Comparison of ENCODE assay signal across 11 cellular contexts in genomic region chr2:43455735-43456642, GRCh38.
A peak's percentile ranks its signal among the peaks of the same experiment; 100 is the strongest.
DNase-seq lines count a peak whose midpoint lies in the region; ATAC-seq, FAIRE-seq and TF ChIP-seq lines count a peak whose summit lies in the region.
"Had no signal": no experiment of that assay in that cellular context is flagged by ENCODE, and none has a peak within 500 bp of the region (broad histone marks: within the 10 kb centered on the region; RNA-seq: fewer than 3 reads in every experiment).

No MANE protein-coding gene starts in this region.

- FAIRE-seq in astrocyte (lab: Jason Lieb, UNC): no peak
- FAIRE-seq: D721Med, TTC549 had no signal

- no peak overlapping the region for H3K9ac ChIP-seq in astrocyte (ENCODE audit: low read length)

- no peaks in the 10 kb centered on the region for H3K9me3 Mint-ChIP-seq in astrocyte (ENCODE audit: unreplicated experiment)

- H3K79me2 ChIP-seq in astrocyte (ENCODE audit: insufficient read depth, low read length): no peaks in the 10 kb centered on the region

- H3K4me1 ChIP-seq in astrocyte (ENCODE audit: insufficient read depth, low read length): peaks cover 33% of the 10 kb centered on the region

- H3K4me1 Mint-ChIP-seq in astrocyte (ENCODE audit: low read depth, unreplicated experiment): peaks cover 26% of the 10 kb centered on the region

- H3K4me3 Mint-ChIP-seq in astrocyte (ENCODE audit: unreplicated experiment): peak overlapping the region; percentile 2

- H3K4me2 ChIP-seq in astrocyte (ENCODE audit: low read length): peak overlapping the region; percentile 47

- no peak overlapping the region for H3K27ac Mint-ChIP-seq in astrocyte (ENCODE audit: unreplicated experiment)

- no peaks in the 10 kb centered on the region for H3K36me3 ChIP-seq in astrocyte (ENCODE audit: insufficient read depth, low read length)

- no peak overlapping the region for H3K27ac ChIP-seq in astrocyte (ENCODE audit: low read depth, low read length)

- H4K20me1 ChIP-seq in astrocyte (ENCODE audit: insufficient read depth, low read length): peaks cover 3% of the 10 kb centered on the region

- ATAC-seq in HG02943 (IDR thresholded peaks at IDR 0.05; ENCODE audit: low read depth, unreplicated experiment) (peak; percentile 50), left ventricle myocardium superior (no peak)

- H3K36me3 Mint-ChIP-seq in astrocyte (ENCODE audit: low read depth, unreplicated experiment): no peaks in the 10 kb centered on the region

- H3K27me3 Mint-ChIP-seq in astrocyte (ENCODE audit: low read depth, unreplicated experiment): no peaks in the 10 kb centered on the region

- TF ChIP-seq CTCF in astrocyte (IDR thresholded peaks at IDR 0.05; ENCODE audit: insufficient read depth, low read depth, low read length): no peak

- no peak overlapping the region for H3K4me3 ChIP-seq in astrocyte (ENCODE audit: insufficient read depth, low read depth, low read length)

- H3K27me3 ChIP-seq in astrocyte (ENCODE audit: insufficient read depth, low read length): no peaks in the 10 kb centered on the region

- H3K9me3 ChIP-seq in astrocyte (ENCODE audit: insufficient read depth, low read depth, low read length): no peaks in the 10 kb centered on the region

- DNase-seq in COLO829 (ENCODE audit: low spot score) (peak; percentile 13), astrocyte (ENCODE audit: low read depth) (peak; percentile 91), lung microvascular endothelial cell (ENCODE audit: low read depth in 2 of 2) (peak; percentile 81 to 86), NCI-H748 (lab: John Stamatoyannopoulos, UW; ENCODE audit: unreplicated experiment) (no peak), GOT3 (lab: John Stamatoyannopoulos, UW) (no peak), cerebellum (ENCODE audit: low spot score) (no peak), left ventricle myocardium superior (no peak)
- DNase-seq: MM.1S had no signal

- intact Hi-C loops in left ventricle myocardium superior (cut with micrococcal nuclease): no loop called here

- no peak overlapping the region for H2AFZ ChIP-seq in astrocyte (ENCODE audit: low read depth, low read length)

Comparison
In these comparisons a context has a peak if more than half of its experiments do, and no peak if none do; other contexts are left out.
1. DNase-seq: peak in COLO829 (single experiment), astrocyte (single experiment) and lung microvascular endothelial cell (2 of 2); none in NCI-H748 (single experiment), GOT3 (single experiment), cerebellum (single experiment) and left ventricle myocardium superior (single experiment).